1 cellular context compared by ENCODE assay signal in genomic region chr19:48568345-48568886, GRCh38.
TF ChIP-seq lines count a peak whose summit lies in the region.

No MANE protein-coding gene starts in this region.

TF ChIP-seq in HepG2, 621 proteins besides CTCF, POLR2A, EP300 and RAD21 (continued from another document and continues in another):
- TF ChIP-seq TERF1 (CRISPR knock-in tag; IDR thresholded peaks at IDR 0.05) = no peak
- peak; percentile 46; the same call in 1 of the 2 replicates for TF ChIP-seq ZNF292 (CRISPR knock-in tag; IDR thresholded peaks at IDR 0.05; ENCODE audit: borderline replicate concordance, low read depth)
- peak; percentile 62; the same call in 1 of the 2 replicates for TF ChIP-seq ZNF768 (CRISPR knock-in tag; IDR thresholded peaks at IDR 0.05)
- TF ChIP-seq, protein P1, sequence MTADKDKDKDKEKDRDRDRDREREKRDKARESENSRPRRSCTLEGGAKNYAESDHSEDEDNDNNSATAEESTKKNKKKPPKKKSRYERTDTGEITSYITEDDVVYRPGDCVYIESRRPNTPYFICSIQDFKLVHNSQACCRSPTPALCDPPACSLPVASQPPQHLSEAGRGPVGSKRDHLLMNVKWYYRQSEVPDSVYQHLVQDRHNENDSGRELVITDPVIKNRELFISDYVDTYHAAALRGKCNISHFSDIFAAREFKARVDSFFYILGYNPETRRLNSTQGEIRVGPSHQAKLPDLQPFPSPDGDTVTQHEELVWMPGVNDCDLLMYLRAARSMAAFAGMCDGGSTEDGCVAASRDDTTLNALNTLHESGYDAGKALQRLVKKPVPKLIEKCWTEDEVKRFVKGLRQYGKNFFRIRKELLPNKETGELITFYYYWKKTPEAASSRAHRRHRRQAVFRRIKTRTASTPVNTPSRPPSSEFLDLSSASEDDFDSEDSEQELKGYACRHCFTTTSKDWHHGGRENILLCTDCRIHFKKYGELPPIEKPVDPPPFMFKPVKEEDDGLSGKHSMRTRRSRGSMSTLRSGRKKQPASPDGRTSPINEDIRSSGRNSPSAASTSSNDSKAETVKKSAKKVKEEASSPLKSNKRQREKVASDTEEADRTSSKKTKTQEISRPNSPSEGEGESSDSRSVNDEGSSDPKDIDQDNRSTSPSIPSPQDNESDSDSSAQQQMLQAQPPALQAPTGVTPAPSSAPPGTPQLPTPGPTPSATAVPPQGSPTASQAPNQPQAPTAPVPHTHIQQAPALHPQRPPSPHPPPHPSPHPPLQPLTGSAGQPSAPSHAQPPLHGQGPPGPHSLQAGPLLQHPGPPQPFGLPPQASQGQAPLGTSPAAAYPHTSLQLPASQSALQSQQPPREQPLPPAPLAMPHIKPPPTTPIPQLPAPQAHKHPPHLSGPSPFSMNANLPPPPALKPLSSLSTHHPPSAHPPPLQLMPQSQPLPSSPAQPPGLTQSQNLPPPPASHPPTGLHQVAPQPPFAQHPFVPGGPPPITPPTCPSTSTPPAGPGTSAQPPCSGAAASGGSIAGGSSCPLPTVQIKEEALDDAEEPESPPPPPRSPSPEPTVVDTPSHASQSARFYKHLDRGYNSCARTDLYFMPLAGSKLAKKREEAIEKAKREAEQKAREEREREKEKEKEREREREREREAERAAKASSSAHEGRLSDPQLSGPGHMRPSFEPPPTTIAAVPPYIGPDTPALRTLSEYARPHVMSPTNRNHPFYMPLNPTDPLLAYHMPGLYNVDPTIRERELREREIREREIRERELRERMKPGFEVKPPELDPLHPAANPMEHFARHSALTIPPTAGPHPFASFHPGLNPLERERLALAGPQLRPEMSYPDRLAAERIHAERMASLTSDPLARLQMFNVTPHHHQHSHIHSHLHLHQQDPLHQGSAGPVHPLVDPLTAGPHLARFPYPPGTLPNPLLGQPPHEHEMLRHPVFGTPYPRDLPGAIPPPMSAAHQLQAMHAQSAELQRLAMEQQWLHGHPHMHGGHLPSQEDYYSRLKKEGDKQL (CRISPR knock-in tag; IDR thresholded peaks at IDR 0.05; ENCODE audit: low read depth) = no peak
- TF ChIP-seq MYC (CRISPR knock-in tag; IDR thresholded peaks at IDR 0.05; ENCODE audit: borderline replicate concordance) = no peak
- TF ChIP-seq SPEN (CRISPR knock-in tag; IDR thresholded peaks at IDR 0.05; ENCODE audit: low read depth) = no peak
- TF ChIP-seq ZFP90 (CRISPR knock-in tag; IDR thresholded peaks at IDR 0.05; ENCODE audit: borderline replicate concordance) = no peak
- no peak for TF ChIP-seq HMG20B (CRISPR knock-in tag; conservative IDR thresholded peaks at IDR 0.05)
- TF ChIP-seq REXO4 (CRISPR knock-in tag; IDR thresholded peaks at IDR 0.05; ENCODE audit: borderline replicate concordance) = no peak
- TF ChIP-seq ZNF180 (CRISPR knock-in tag; IDR thresholded peaks at IDR 0.05; ENCODE audit: borderline replicate concordance, low read depth) = no peak
- TF ChIP-seq ZNF776 (CRISPR knock-in tag; IDR thresholded peaks at IDR 0.05) = no peak
- TF ChIP-seq NFE2L2 (IDR thresholded peaks at IDR 0.05; ENCODE audit: low read length) = no peak
- TF ChIP-seq, protein P2, sequence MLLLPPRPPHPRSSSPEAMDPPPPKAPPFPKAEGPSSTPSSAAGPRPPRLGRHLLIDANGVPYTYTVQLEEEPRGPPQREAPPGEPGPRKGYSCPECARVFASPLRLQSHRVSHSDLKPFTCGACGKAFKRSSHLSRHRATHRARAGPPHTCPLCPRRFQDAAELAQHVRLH (CRISPR knock-in tag; IDR thresholded peaks at IDR 0.05; ENCODE audit: borderline replicate concordance, low read depth) = no peak
- no peak for TF ChIP-seq NFKB2 (CRISPR knock-in tag; IDR thresholded peaks at IDR 0.05; ENCODE audit: borderline replicate concordance)
- TF ChIP-seq, protein P3, sequence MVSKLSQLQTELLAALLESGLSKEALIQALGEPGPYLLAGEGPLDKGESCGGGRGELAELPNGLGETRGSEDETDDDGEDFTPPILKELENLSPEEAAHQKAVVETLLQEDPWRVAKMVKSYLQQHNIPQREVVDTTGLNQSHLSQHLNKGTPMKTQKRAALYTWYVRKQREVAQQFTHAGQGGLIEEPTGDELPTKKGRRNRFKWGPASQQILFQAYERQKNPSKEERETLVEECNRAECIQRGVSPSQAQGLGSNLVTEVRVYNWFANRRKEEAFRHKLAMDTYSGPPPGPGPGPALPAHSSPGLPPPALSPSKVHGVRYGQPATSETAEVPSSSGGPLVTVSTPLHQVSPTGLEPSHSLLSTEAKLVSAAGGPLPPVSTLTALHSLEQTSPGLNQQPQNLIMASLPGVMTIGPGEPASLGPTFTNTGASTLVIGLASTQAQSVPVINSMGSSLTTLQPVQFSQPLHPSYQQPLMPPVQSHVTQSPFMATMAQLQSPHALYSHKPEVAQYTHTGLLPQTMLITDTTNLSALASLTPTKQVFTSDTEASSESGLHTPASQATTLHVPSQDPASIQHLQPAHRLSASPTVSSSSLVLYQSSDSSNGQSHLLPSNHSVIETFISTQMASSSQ (IDR thresholded peaks at IDR 0.05; ENCODE audit: low read depth) = no peak
- TF ChIP-seq, protein P3 (CRISPR knock-in tag; IDR thresholded peaks at IDR 0.05; ENCODE audit: borderline replicate concordance) = no peak
- TF ChIP-seq ZNF280B (CRISPR knock-in tag; IDR thresholded peaks at IDR 0.05; ENCODE audit: borderline replicate concordance) = no peak
- no peak for TF ChIP-seq ZNF30 (CRISPR knock-in tag; IDR thresholded peaks at IDR 0.05)
- no peak for TF ChIP-seq ATAD3A (CRISPR knock-in tag; IDR thresholded peaks at IDR 0.05)
- TF ChIP-seq ZNF800 (CRISPR knock-in tag; IDR thresholded peaks at IDR 0.05) = no peak
- peak; percentile 70 for TF ChIP-seq XRCC5 (optimal IDR thresholded peaks at IDR 0.05; ENCODE audit: low read length)
- no peak; the same call in 1 of the 2 replicates for TF ChIP-seq ZNF574 (CRISPR knock-in tag; IDR thresholded peaks at IDR 0.05)
- TF ChIP-seq, protein P4, sequence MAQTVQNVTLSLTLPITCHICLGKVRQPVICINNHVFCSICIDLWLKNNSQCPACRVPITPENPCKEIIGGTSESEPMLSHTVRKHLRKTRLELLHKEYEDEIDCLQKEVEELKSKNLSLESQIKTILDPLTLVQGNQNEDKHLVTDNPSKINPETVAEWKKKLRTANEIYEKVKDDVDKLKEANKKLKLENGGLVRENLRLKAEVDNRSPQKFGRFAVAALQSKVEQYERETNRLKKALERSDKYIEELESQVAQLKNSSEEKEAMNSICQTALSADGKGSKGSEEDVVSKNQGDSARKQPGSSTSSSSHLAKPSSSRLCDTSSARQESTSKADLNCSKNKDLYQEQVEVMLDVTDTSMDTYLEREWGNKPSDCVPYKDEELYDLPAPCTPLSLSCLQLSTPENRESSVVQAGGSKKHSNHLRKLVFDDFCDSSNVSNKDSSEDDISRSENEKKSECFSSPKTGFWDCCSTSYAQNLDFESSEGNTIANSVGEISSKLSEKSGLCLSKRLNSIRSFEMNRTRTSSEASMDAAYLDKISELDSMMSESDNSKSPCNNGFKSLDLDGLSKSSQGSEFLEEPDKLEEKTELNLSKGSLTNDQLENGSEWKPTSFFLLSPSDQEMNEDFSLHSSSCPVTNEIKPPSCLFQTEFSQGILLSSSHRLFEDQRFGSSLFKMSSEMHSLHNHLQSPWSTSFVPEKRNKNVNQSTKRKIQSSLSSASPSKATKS (CRISPR knock-in tag; IDR thresholded peaks at IDR 0.05) = no peak
- TF ChIP-seq TCF12 (IDR thresholded peaks at IDR 0.05) = no peak
- no peak for TF ChIP-seq TCF12 (CRISPR knock-in tag; IDR thresholded peaks at IDR 0.05)
- TF ChIP-seq PLRG1 (conservative IDR thresholded peaks at IDR 0.05) = no peak
- no peak for TF ChIP-seq SP4 (CRISPR knock-in tag; IDR thresholded peaks at IDR 0.05)
- TF ChIP-seq ZSCAN31 (CRISPR knock-in tag; IDR thresholded peaks at IDR 0.05; ENCODE audit: low read depth) = no peak
- TF ChIP-seq, protein P5, sequence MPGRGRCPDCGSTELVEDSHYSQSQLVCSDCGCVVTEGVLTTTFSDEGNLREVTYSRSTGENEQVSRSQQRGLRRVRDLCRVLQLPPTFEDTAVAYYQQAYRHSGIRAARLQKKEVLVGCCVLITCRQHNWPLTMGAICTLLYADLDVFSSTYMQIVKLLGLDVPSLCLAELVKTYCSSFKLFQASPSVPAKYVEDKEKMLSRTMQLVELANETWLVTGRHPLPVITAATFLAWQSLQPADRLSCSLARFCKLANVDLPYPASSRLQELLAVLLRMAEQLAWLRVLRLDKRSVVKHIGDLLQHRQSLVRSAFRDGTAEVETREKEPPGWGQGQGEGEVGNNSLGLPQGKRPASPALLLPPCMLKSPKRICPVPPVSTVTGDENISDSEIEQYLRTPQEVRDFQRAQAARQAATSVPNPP (CRISPR knock-in tag; IDR thresholded peaks at IDR 0.05) = no peak
- TF ChIP-seq ZFP62 (CRISPR knock-in tag; IDR thresholded peaks at IDR 0.05) = no peak
- no peak for TF ChIP-seq ZNF20 (CRISPR knock-in tag; IDR thresholded peaks at IDR 0.05)
- 0 out of 2 replicates have a peak, but pooled peaks have one; percentile 19 for TF ChIP-seq MED1 (CRISPR knock-in tag; IDR thresholded peaks at IDR 0.05)
- TF ChIP-seq STAT6 (CRISPR knock-in tag; IDR thresholded peaks at IDR 0.05; ENCODE audit: borderline replicate concordance) = no peak
